ENCODE assay signal across 27 cellular contexts in the genomic region with DNA sequence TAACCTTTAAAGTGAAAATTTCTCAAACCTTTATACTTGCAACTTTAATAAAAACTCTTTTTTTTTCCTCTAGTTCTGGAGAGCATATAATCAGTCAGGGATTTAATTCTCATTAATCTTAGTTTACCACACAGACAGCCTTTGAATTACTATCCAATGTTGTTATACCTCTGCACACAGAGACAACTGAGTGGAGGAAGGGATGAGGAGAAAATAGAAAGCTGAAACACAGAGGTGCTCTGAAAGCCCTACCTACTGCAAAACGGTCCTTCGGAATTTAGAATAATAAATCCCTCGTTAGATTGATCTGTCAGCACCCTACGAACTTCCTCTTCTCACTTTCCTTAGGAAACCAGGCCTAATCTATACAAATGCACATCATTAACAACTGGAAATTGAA.
"Had no signal": no experiment of that assay in that cellular context is flagged by ENCODE, and none has a peak within 500 bp of the region (broad histone marks: within the 10 kb centered on the region; RNA-seq: fewer than 3 reads in every experiment).

No MANE protein-coding gene starts in this region.

- H3K4me3 Mint-ChIP-seq: activated naive CD4-positive, alpha-beta T cell treated with anti-CD3 and anti-CD28 coated beads for 36 hours; activated naive CD8-positive, alpha-beta T cell treated with anti-CD3 and anti-CD28 coated beads, Interleukin-2, amount 10 ng/mL, durations not matched to agents 7 days and 5 days; naive thymus-derived CD8-positive, alpha-beta T cell; stimulated activated naive B cell treated with anti-CD40 and anti-IgM and Interleukin-4, amounts not matched to agents 10 μg/mL and 1 μg/mL and 100 μg/mL, for 72 hours had no signal

- H3K9me3 ChIP-seq: breast epithelium, gastroesophageal sphincter, neutrophil, ovary, prostate gland, transverse colon, uterus had no signal

- ATAC-seq: gastroesophageal sphincter; naive thymus-derived CD8-positive, alpha-beta T cell; stimulated activated naive B cell treated with anti-CD40 and anti-IgM and Interleukin-4, amounts not matched to agents 10 μg/mL and 1 μg/mL and 100 μg/mL, for 72 hours had no signal

- H3K27ac Mint-ChIP-seq: activated naive CD4-positive, alpha-beta T cell treated with anti-CD3 and anti-CD28 coated beads for 36 hours; activated naive CD8-positive, alpha-beta T cell treated with anti-CD3 and anti-CD28 coated beads, Interleukin-2, amount 10 ng/mL, durations not matched to agents 7 days and 5 days; naive thymus-derived CD8-positive, alpha-beta T cell; stimulated activated naive B cell treated with anti-CD40 and anti-IgM and Interleukin-4, amounts not matched to agents 10 μg/mL and 1 μg/mL and 100 μg/mL, for 72 hours had no signal

- DNase-seq: activated CD4-positive, alpha-beta T cell treated with anti-CD3 and anti-CD28 coated beads for 4 hours; activated CD4-positive, alpha-beta T cell treated with anti-CD3 and anti-CD28 coated beads, Interleukin-2, amount 50 U/mL, for 48 hours; activated CD4-positive, CD25-positive, alpha-beta regulatory T cell; activated CD8-positive, alpha-beta memory T cell treated with anti-CD3 and anti-CD28 coated beads, Interleukin-2, amount 50 U/mL, for 48 hours; activated naive CD4-positive, alpha-beta T cell treated with anti-CD3 and anti-CD28 coated beads for 36 hours; activated naive CD8-positive, alpha-beta T cell treated with anti-CD3 and anti-CD28 coated beads, Interleukin-2, amount 10 ng/mL, durations not matched to agents 7 days and 5 days; activated T-cell treated with anti-CD3 and anti-CD28 coated beads, Interleukin-2, amount 50 U/mL, for 48 hours; amniotic stem cell; cortex of kidney; head of caudate nucleus; islet precursor cell; naive thymus-derived CD8-positive, alpha-beta T cell; ovary; stimulated activated CD4-positive, alpha-beta T cell treated with anti-CD3 and anti-CD28 coated beads, Interleukin-15, amount 100 ng/mL, for 24 hours; stimulated activated CD4-positive, alpha-beta T cell treated with anti-CD3 and anti-CD28 coated beads, Interleukin-2, amount 100 ng/mL, for 48 hours; stimulated activated CD8-positive, alpha-beta memory T cell treated with anti-CD3 and anti-CD28 coated beads, Interleukin-4, amount 100 ng/mL, for 48 hours; stimulated activated naive B cell treated with anti-CD40 and anti-IgM and Interleukin-4, amounts not matched to agents 10 μg/mL and 1 μg/mL and 100 μg/mL, for 72 hours; T-helper 9 cell; transverse colon; uterus had no signal

- H3K27ac ChIP-seq: breast epithelium, epithelial cell of prostate, gastroesophageal sphincter, neutrophil, ovary, prostate gland, skin epidermis, transverse colon, uterus had no signal

- H3K36me3 ChIP-seq: breast epithelium, gastroesophageal sphincter, neutrophil, ovary, prostate gland, transverse colon, uterus had no signal

- H3K36me3 Mint-ChIP-seq: activated naive CD8-positive, alpha-beta T cell treated with anti-CD3 and anti-CD28 coated beads, Interleukin-2, amount 10 ng/mL, durations not matched to agents 7 days and 5 days; stimulated activated naive B cell treated with anti-CD40 and anti-IgM and Interleukin-4, amounts not matched to agents 10 μg/mL and 1 μg/mL and 100 μg/mL, for 72 hours had no signal

- H3K4me1 Mint-ChIP-seq: activated naive CD8-positive, alpha-beta T cell treated with anti-CD3 and anti-CD28 coated beads, Interleukin-2, amount 10 ng/mL, durations not matched to agents 7 days and 5 days; naive thymus-derived CD8-positive, alpha-beta T cell; stimulated activated naive B cell treated with anti-CD40 and anti-IgM and Interleukin-4, amounts not matched to agents 10 μg/mL and 1 μg/mL and 100 μg/mL, for 72 hours had no signal

- H3K4me1 ChIP-seq: breast epithelium, prostate gland, uterus had no signal

- H3K9me3 Mint-ChIP-seq: activated naive CD4-positive, alpha-beta T cell treated with anti-CD3 and anti-CD28 coated beads for 36 hours; activated naive CD8-positive, alpha-beta T cell treated with anti-CD3 and anti-CD28 coated beads, Interleukin-2, amount 10 ng/mL, durations not matched to agents 7 days and 5 days had no signal

- H3K4me3 ChIP-seq: breast epithelium, gastroesophageal sphincter, lung, ovary, prostate gland, skin epidermis, transverse colon, uterus had no signal

- H3K27me3 ChIP-seq: breast epithelium, gastroesophageal sphincter, neutrophil, ovary, transverse colon, uterus had no signal
